ENCODE assay signal across 1 cellular context in genomic region chr17:68437979-68438877, GRCh38.
TF ChIP-seq lines count a peak whose summit lies in the region.

No MANE protein-coding gene starts in this region.

TF ChIP-seq in K562, 482 proteins besides CTCF, POLR2A, EP300 and RAD21 (continued from another document and continues in another):
- TF ChIP-seq ZNF318 (IDR thresholded peaks at IDR 0.05; ENCODE audit: borderline replicate concordance in 1 of 2, low read depth in 1 of 2), result no peak
- TF ChIP-seq ZNF699 (CRISPR knock-in tag; IDR thresholded peaks at IDR 0.05; ENCODE audit: insufficient replicate concordance), result no peak
- TF ChIP-seq ZFP30 (CRISPR knock-in tag; IDR thresholded peaks at IDR 0.05; ENCODE audit: borderline replicate concordance), result no peak
- TF ChIP-seq PYGO2 (tag; IDR thresholded peaks at IDR 0.05), result no peak
- TF ChIP-seq NFIC (IDR thresholded peaks at IDR 0.05), result peak; percentile 28; the same call in 1 of the 2 replicates
- TF ChIP-seq MECOM (CRISPR knock-in tag; IDR thresholded peaks at IDR 0.05), result no peak
- TF ChIP-seq, protein P1, sequence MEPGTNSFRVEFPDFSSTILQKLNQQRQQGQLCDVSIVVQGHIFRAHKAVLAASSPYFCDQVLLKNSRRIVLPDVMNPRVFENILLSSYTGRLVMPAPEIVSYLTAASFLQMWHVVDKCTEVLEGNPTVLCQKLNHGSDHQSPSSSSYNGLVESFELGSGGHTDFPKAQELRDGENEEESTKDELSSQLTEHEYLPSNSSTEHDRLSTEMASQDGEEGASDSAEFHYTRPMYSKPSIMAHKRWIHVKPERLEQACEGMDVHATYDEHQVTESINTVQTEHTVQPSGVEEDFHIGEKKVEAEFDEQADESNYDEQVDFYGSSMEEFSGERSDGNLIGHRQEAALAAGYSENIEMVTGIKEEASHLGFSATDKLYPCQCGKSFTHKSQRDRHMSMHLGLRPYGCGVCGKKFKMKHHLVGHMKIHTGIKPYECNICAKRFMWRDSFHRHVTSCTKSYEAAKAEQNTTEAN (CRISPR knock-in tag; IDR thresholded peaks at IDR 0.05), result no peak
- no peak for TF ChIP-seq NR2C2 (CRISPR knock-in tag; IDR thresholded peaks at IDR 0.05)
- TF ChIP-seq NR2C2 (tag; IDR thresholded peaks at IDR 0.05), result peak; percentile 87
- no peak for TF ChIP-seq EZH2 (IDR thresholded peaks at IDR 0.05; ENCODE audit: borderline replicate concordance, low read depth, low read length)
- TF ChIP-seq CREB1 (IDR thresholded peaks at IDR 0.05), result no peak
- no peak for TF ChIP-seq CREB1 (CRISPR knock-in tag; IDR thresholded peaks at IDR 0.05)
- TF ChIP-seq ZNF609 (CRISPR knock-in tag; IDR thresholded peaks at IDR 0.05; ENCODE audit: borderline replicate concordance), result no peak
- no peak for TF ChIP-seq HDAC3 (IDR thresholded peaks at IDR 0.05; ENCODE audit: borderline replicate concordance, partially characterized antibody)
- no peak for TF ChIP-seq ZNF431 (CRISPR knock-in tag; IDR thresholded peaks at IDR 0.05)
- no peak for TF ChIP-seq ZNF212 (CRISPR knock-in tag; IDR thresholded peaks at IDR 0.05)
- TF ChIP-seq MYBL2 (IDR thresholded peaks at IDR 0.05; ENCODE audit: low read depth), result no peak
- no peak for TF ChIP-seq MYBL2 (CRISPR knock-in tag; IDR thresholded peaks at IDR 0.05; ENCODE audit: borderline replicate concordance)
- TF ChIP-seq EHMT2 (IDR thresholded peaks at IDR 0.05), result no peak
- TF ChIP-seq ZZZ3 (IDR thresholded peaks at IDR 0.05), result no peak
- TF ChIP-seq ETV1 (tag; conservative IDR thresholded peaks at IDR 0.05; ENCODE audit: low read depth), result peak; percentile 97
- TF ChIP-seq ZHX1 (conservative IDR thresholded peaks at IDR 0.05; ENCODE audit: low read length), result no peak
- TF ChIP-seq YBX1 (IDR thresholded peaks at IDR 0.05), result no peak
- no peak for TF ChIP-seq FOXO4 (CRISPR knock-in tag; IDR thresholded peaks at IDR 0.05)
- TF ChIP-seq PHTF2 (CRISPR knock-in tag; IDR thresholded peaks at IDR 0.05), result no peak
- TF ChIP-seq RFX1 (IDR thresholded peaks at IDR 0.05), result no peak
- TF ChIP-seq ZNF444 (CRISPR knock-in tag; IDR thresholded peaks at IDR 0.05), result no peak
- TF ChIP-seq PRDM10 (IDR thresholded peaks at IDR 0.05; ENCODE audit: partially characterized antibody), result peak; percentile 51
- peak; percentile 48 for TF ChIP-seq TAF1 (IDR thresholded peaks at IDR 0.05; ENCODE audit: control insufficient read depth, extremely low read depth, insufficient read depth, low read length, severe bottlenecking)
- TF ChIP-seq ZNF551 (CRISPR knock-in tag; IDR thresholded peaks at IDR 0.05), result no peak
- no peak for TF ChIP-seq POLR2G (IDR thresholded peaks at IDR 0.05; ENCODE audit: low read depth, low read length)
- no peak for TF ChIP-seq ARHGAP35 (IDR thresholded peaks at IDR 0.05; ENCODE audit: partially characterized antibody)
- no peak for TF ChIP-seq RBM22 (IDR thresholded peaks at IDR 0.05; ENCODE audit: low read depth, low read length, poor library complexity, severe bottlenecking)
- no peak for TF ChIP-seq ZNF717 (CRISPR knock-in tag; IDR thresholded peaks at IDR 0.05)
